ENCODE assay signal across 8 cellular contexts in genomic region chr5:1479581-1480188, GRCh38. TPM values are rescaled to one million over a fixed set of nuclear protein-coding genes. Genes with fewer than 3 reads are reported as not detected.
DNase-seq lines count a peak whose midpoint lies in the region; ATAC-seq and TF ChIP-seq lines count a peak whose summit lies in the region.

No MANE protein-coding gene starts in this region.

- no peak overlapping the region for H3K4me3 ChIP-seq in Caco-2 (ENCODE audit: low read depth, low read length)

- no peak overlapping the region for H3K4me3 Mint-ChIP-seq in Caco-2 (ENCODE audit: unreplicated experiment)
- H3K4me3 Mint-ChIP-seq in activated CD4-positive, alpha-beta T cell treated with anti-CD3 and anti-CD28 coated beads, Interleukin-2, amount 10 ng/mL, durations not matched to agents 24 days and 14 days: no peak overlapping the region
- no peak overlapping the region for H3K4me3 Mint-ChIP-seq in nephron progenitor cell

- POLR2A ChIA-PET in Caco-2 (lab: Charles Lee): no interaction called here

- H3K36me3 Mint-ChIP-seq in Caco-2 (ENCODE audit: insufficient read depth, unreplicated experiment): peaks cover 24% of the 10 kb centered on the region
- peaks cover 15% of the 10 kb centered on the region for H3K36me3 Mint-ChIP-seq in activated CD4-positive, alpha-beta T cell treated with anti-CD3 and anti-CD28 coated beads, Interleukin-2, amount 10 ng/mL, durations not matched to agents 24 days and 14 days (ENCODE audit: low read depth)
- no peaks in the 10 kb centered on the region for H3K36me3 Mint-ChIP-seq in nephron progenitor cell (ENCODE audit: low read depth)

- ATAC-seq in HG02610 (IDR thresholded peaks at IDR 0.05; ENCODE audit: unreplicated experiment): no peak
- no peak for ATAC-seq in GM18873 (IDR thresholded peaks at IDR 0.05; ENCODE audit: low FRiP score, unreplicated experiment)

- H3K4me1 ChIP-seq in Caco-2: no peaks in the 10 kb centered on the region

- H3K9me3 ChIP-seq in Caco-2: no peaks in the 10 kb centered on the region

- TF ChIP-seq CTCF in Caco-2 (IDR thresholded peaks at IDR 0.05; ENCODE audit: insufficient read depth in 1 of 2, low read depth in 1 of 2, low read length in 1 of 2, severe bottlenecking in 1 of 2, unreplicated experiment in 1 of 2) (peak; percentile 59 to 70), nephron progenitor cell (IDR thresholded peaks at IDR 0.05) (peak; percentile 66)

- intact Hi-C loops in Caco-2 (cut with micrococcal nuclease; ENCODE audit: unreplicated experiment): no loop called here
- intact Hi-C loops in activated CD4-positive, alpha-beta T cell treated with anti-CD3 and anti-CD28 coated beads, Interleukin-2, amount 10 ng/mL, durations not matched to agents 24 days and 14 days (cut with micrococcal nuclease): loop anchor here (1.0 kb wide), 1 partner anchor 162 kb away; no protein-coding TSS in a partner anchor

- no TSS peak for BruUV-seq in Caco-2 (replicated peaks; lab: Mats Ljungman, UMichigan)

- DNase-seq in Caco-2: peak in 1 of 2 experiments; percentile 23
- peak; percentile 18 for DNase-seq in HT1080 (ENCODE audit: low read depth)
- DNase-seq in activated CD4-positive, alpha-beta T cell treated with anti-CD3 and anti-CD28 coated beads, Interleukin-2, amount 10 ng/mL, durations not matched to agents 24 days and 14 days: peak; percentile 76
- peak; percentile 43 for DNase-seq in epidermal melanocyte (ENCODE audit: insufficient read length, low spot score)
- DNase-seq in nephron progenitor cell: peak; percentile 54
- no peak for DNase-seq in amniotic stem cell (lab: John Stamatoyannopoulos, UW)

- no peaks in the 10 kb centered on the region for H3K27me3 ChIP-seq in Caco-2 (replicated peaks; ENCODE audit: control insufficient read depth, insufficient read depth, low read length)

- CTCF ChIA-PET in Caco-2 (lab: Charles Lee): interaction anchor here (0.6 to 1.1 kb wide), 3 partner anchors 34 to 142 kb away, joined by 3 to 6 read pairs (median 4); no protein-coding TSS in a partner anchor

- H3K9me3 Mint-ChIP-seq in Caco-2 (ENCODE audit: unreplicated experiment) (no peaks in the 10 kb centered on the region), nephron progenitor cell (no peaks in the 10 kb centered on the region)
- H3K9me3 Mint-ChIP-seq in activated CD4-positive, alpha-beta T cell treated with anti-CD3 and anti-CD28 coated beads, Interleukin-2, amount 10 ng/mL, durations not matched to agents 24 days and 14 days: no peaks in the 10 kb centered on the region

- H3K27ac Mint-ChIP-seq in Caco-2 (ENCODE audit: unreplicated experiment) (peak overlapping the region; percentile 24), nephron progenitor cell (no peak overlapping the region)
- H3K27ac Mint-ChIP-seq in activated CD4-positive, alpha-beta T cell treated with anti-CD3 and anti-CD28 coated beads, Interleukin-2, amount 10 ng/mL, durations not matched to agents 24 days and 14 days: no peak overlapping the region

- H3K36me3 ChIP-seq in Caco-2 (ENCODE audit: control insufficient read depth, insufficient read depth, low read length): peaks cover 1% of the 10 kb centered on the region; the same call in 1 of the 2 replicates

- H3K27me3 Mint-ChIP-seq in Caco-2 (ENCODE audit: insufficient read depth, unreplicated experiment) (no peaks in the 10 kb centered on the region), nephron progenitor cell (ENCODE audit: low read depth, poor library complexity) (no peaks in the 10 kb centered on the region)
- H3K27me3 Mint-ChIP-seq in activated CD4-positive, alpha-beta T cell treated with anti-CD3 and anti-CD28 coated beads, Interleukin-2, amount 10 ng/mL, durations not matched to agents 24 days and 14 days: no peaks in the 10 kb centered on the region

- H3K4me1 Mint-ChIP-seq in Caco-2 (ENCODE audit: low read depth, unreplicated experiment) (no peaks in the 10 kb centered on the region), nephron progenitor cell (no peaks in the 10 kb centered on the region)
- no peaks in the 10 kb centered on the region for H3K4me1 Mint-ChIP-seq in activated CD4-positive, alpha-beta T cell treated with anti-CD3 and anti-CD28 coated beads, Interleukin-2, amount 10 ng/mL, durations not matched to agents 24 days and 14 days

RNA-seq across cellular contexts. Expression of gene SLC6A3, which starts 34.4 kb away (rescaled TPM):
- total RNA-seq in Caco-2 (2022): not detected in 2 replicates
- total RNA-seq in HT1080 (2014; rRNA removed; shearing (Covaris generic)): not detected in 2 replicates
- not detected in 2 replicates for polyA plus RNA-seq in HT1080 (2015; cell fraction: cytosol; rRNA removed)
- not detected in 2 replicates for polyA plus RNA-seq in HT1080 (2015; cell fraction: nucleus; rRNA removed)
- total RNA-seq in activated CD4-positive, alpha-beta T cell treated with anti-CD3 and anti-CD28 coated beads, Interleukin-2, amount 10 ng/mL, durations not matched to agents 24 days and 14 days: not detected in 2 replicates

RNA-seq across cellular contexts. Expression of gene LPCAT1, which starts 44.1 kb away (rescaled TPM):
- 49.3 and 52.8 TPM in 2 replicates for total RNA-seq in Caco-2 (2022)
- total RNA-seq in HT1080 (2014; rRNA removed; shearing (Covaris generic)): 53.3 and 58.5 TPM in 2 replicates
- 57.9 and 62.1 TPM in 2 replicates for polyA plus RNA-seq in HT1080 (2015; cell fraction: cytosol; rRNA removed)
- polyA plus RNA-seq in HT1080 (2015; cell fraction: nucleus; rRNA removed): 62.2 and 77.1 TPM in 2 replicates
- 93.2 and 95.6 TPM in 2 replicates for total RNA-seq in activated CD4-positive, alpha-beta T cell treated with anti-CD3 and anti-CD28 coated beads, Interleukin-2, amount 10 ng/mL, durations not matched to agents 24 days and 14 days
